Comparison of ENCODE assay signal across 19 cellular contexts in genomic region chr1:191255354-191256057, GRCh38.
DNase-seq lines count a peak whose midpoint lies in the region; ATAC-seq and TF ChIP-seq lines count a peak whose summit lies in the region.
"Had no signal": no experiment of that assay in that cellular context is flagged by ENCODE, and none has a peak within 500 bp of the region (broad histone marks: within the 10 kb centered on the region; RNA-seq: fewer than 3 reads in every experiment).

No MANE protein-coding gene starts in this region.

- peak overlapping the region in 2 of 11 experiments; percentile 5 to 23; a peak in 2 of 22 replicates for H3K27ac ChIP-seq in BLaER1 treated with 17β-estradiol and CSF1 and Interleukin-3, amounts not matched to agents 10 nM and 100 nM
- no peak overlapping the region for H3K27ac ChIP-seq in SJCRH30
- no peak overlapping the region for H3K27ac ChIP-seq in naive thymus-derived CD4-positive, alpha-beta T cell (ENCODE audit: low read depth, low read length)
- no peak overlapping the region for H3K27ac ChIP-seq in CD4-positive, alpha-beta T cell (ENCODE audit: low read depth, low read length)
- H3K27ac ChIP-seq: suprapubic skin had no signal

- no peaks in the 10 kb centered on the region for H3K36me3 ChIP-seq in BLaER1 treated with 17β-estradiol and CSF1 and Interleukin-3, amounts not matched to agents 10 nM and 100 nM
- no peaks in the 10 kb centered on the region for H3K36me3 ChIP-seq in SJCRH30
- no peaks in the 10 kb centered on the region for H3K36me3 ChIP-seq in naive thymus-derived CD4-positive, alpha-beta T cell (ENCODE audit: control insufficient read depth in 2 of 3, insufficient read depth in 3 of 3, low read length in 3 of 3)
- H3K36me3 ChIP-seq: suprapubic skin had no signal

- no peak overlapping the region for H3K9ac ChIP-seq in BLaER1 treated with 17β-estradiol and CSF1 and Interleukin-3, amounts not matched to agents 10 nM and 100 nM

- intact Hi-C loops in naive thymus-derived CD4-positive, alpha-beta T cell (cut with micrococcal nuclease): no loop called here
- intact Hi-C loops in CD4-positive, alpha-beta T cell (cut with DNase I, micrococcal nuclease): no loop called here

- H3K9me3 Mint-ChIP-seq in naive thymus-derived CD4-positive, alpha-beta T cell: peaks cover 0 to 34% (median 14%) of the 10 kb centered on the region in 11 donors
- H3K9me3 Mint-ChIP-seq in CD4-positive, alpha-beta T cell: peaks cover 4% of the 10 kb centered on the region

- H4K20me1 ChIP-seq in BLaER1 treated with 17β-estradiol and CSF1 and Interleukin-3, amounts not matched to agents 10 nM and 100 nM: no peaks in the 10 kb centered on the region

- H3K27me3 Mint-ChIP-seq in naive thymus-derived CD4-positive, alpha-beta T cell: no peaks in the 10 kb centered on the region
- H3K27me3 Mint-ChIP-seq in CD4-positive, alpha-beta T cell: no peaks in the 10 kb centered on the region
- H3K27me3 Mint-ChIP-seq: activated CD4-positive, alpha-beta T cell treated with anti-CD3 and anti-CD28 coated beads, Interleukin-2, amount 10 ng/mL, durations not matched to agents 7 days and 5 days; CD4-positive, alpha-beta memory T cell had no signal

- H3K4me3 ChIP-seq in BLaER1 treated with 17β-estradiol and CSF1 and Interleukin-3, amounts not matched to agents 10 nM and 100 nM: no peak overlapping the region
- no peak overlapping the region for H3K4me3 ChIP-seq in SJCRH30
- no peak overlapping the region for H3K4me3 ChIP-seq in naive thymus-derived CD4-positive, alpha-beta T cell (ENCODE audit: low read length)
- H3K4me3 ChIP-seq: lung, suprapubic skin had no signal

- DNase-seq in SJCRH30 (peak; percentile 10 to 35), D341Med (ENCODE audit: low spot score) (no peak)
- DNase-seq in naive thymus-derived CD4-positive, alpha-beta T cell: no peak
- no peak for DNase-seq in CD4-positive, alpha-beta T cell
- DNase-seq: activated CD4-positive, alpha-beta T cell treated with anti-CD3 and anti-CD28 coated beads, Interleukin-2, amount 10 ng/mL, durations not matched to agents 7 days and 5 days; activated T-cell treated with anti-CD3 and anti-CD28 coated beads, Interleukin-2, amount 50 U/mL, for 1 hour; CD4-positive, alpha-beta memory T cell; foreskin fibroblast; NCI-H2029; NCI-H69; stimulated activated CD4-positive, alpha-beta T cell treated with anti-CD3 and anti-CD28 coated beads, Interleukin-1b, Interleukin-23, amount 100 ng/mL, for 48 hours had no signal

- H3K4me1 Mint-ChIP-seq in naive thymus-derived CD4-positive, alpha-beta T cell: no peaks in the 10 kb centered on the region
- H3K4me1 Mint-ChIP-seq in CD4-positive, alpha-beta T cell (ENCODE audit: low read depth): no peaks in the 10 kb centered on the region
- H3K4me1 Mint-ChIP-seq: activated CD4-positive, alpha-beta T cell treated with anti-CD3 and anti-CD28 coated beads, Interleukin-2, amount 10 ng/mL, durations not matched to agents 7 days and 5 days; CD4-positive, alpha-beta memory T cell; nephron had no signal

- H3K36me3 Mint-ChIP-seq in naive thymus-derived CD4-positive, alpha-beta T cell: no peaks in the 10 kb centered on the region
- H3K36me3 Mint-ChIP-seq in CD4-positive, alpha-beta T cell (ENCODE audit: low read depth): no peaks in the 10 kb centered on the region
- H3K36me3 Mint-ChIP-seq: CD4-positive, alpha-beta memory T cell had no signal

- CTCF ChIA-PET in naive thymus-derived CD4-positive, alpha-beta T cell (lab: Charles Lee): no interaction called here
- CTCF ChIA-PET in CD4-positive, alpha-beta T cell (lab: Charles Lee): no interaction called here

- H3K27me3 ChIP-seq in BLaER1 treated with 17β-estradiol and CSF1 and Interleukin-3, amounts not matched to agents 10 nM and 100 nM: no peaks in the 10 kb centered on the region
- no peaks in the 10 kb centered on the region for H3K27me3 ChIP-seq in SJCRH30
- H3K27me3 ChIP-seq in naive thymus-derived CD4-positive, alpha-beta T cell (ENCODE audit: control insufficient read depth in 2 of 2, insufficient read depth in 2 of 2, low read length in 2 of 2): no peaks in the 10 kb centered on the region
- H3K27me3 ChIP-seq in CD4-positive, alpha-beta T cell (ENCODE audit: control insufficient read depth, insufficient read depth, low read length): no peaks in the 10 kb centered on the region
- H3K27me3 ChIP-seq: suprapubic skin had no signal

- peak overlapping the region in 10 of 11 experiments; percentile 19 to 40 (median 29); a peak in 14 of 22 replicates for H3K4me2 ChIP-seq in BLaER1 treated with 17β-estradiol and CSF1 and Interleukin-3, amounts not matched to agents 10 nM and 100 nM

- H3K4me3 Mint-ChIP-seq in naive thymus-derived CD4-positive, alpha-beta T cell: no peak overlapping the region
- no peak overlapping the region for H3K4me3 Mint-ChIP-seq in CD4-positive, alpha-beta T cell
- H3K4me3 Mint-ChIP-seq: activated CD4-positive, alpha-beta T cell treated with anti-CD3 and anti-CD28 coated beads, Interleukin-2, amount 10 ng/mL, durations not matched to agents 7 days and 5 days; CD4-positive, alpha-beta memory T cell; nephron; T-helper 2 cell treated with Interferon-gamma antibody and Interleukin-4, amounts not matched to agents 5 μg/mL and 100 μg/mL, for 36 hours had no signal

- TF ChIP-seq CTCF in CD4-positive, alpha-beta T cell (IDR thresholded peaks at IDR 0.05): no peak

- H3K9me3 ChIP-seq in BLaER1 treated with 17β-estradiol and CSF1 and Interleukin-3, amounts not matched to agents 10 nM and 100 nM (replicated peaks in 1 of 11): peaks cover 0 to 7% (median 0%) of the 10 kb centered on the region in 11 experiments; a peak in 5 of 22 replicates
- no peaks in the 10 kb centered on the region for H3K9me3 ChIP-seq in SJCRH30 (replicated peaks)
- H3K9me3 ChIP-seq in naive thymus-derived CD4-positive, alpha-beta T cell (ENCODE audit: control insufficient read depth in 2 of 3, low read length in 3 of 3): no peaks in the 10 kb centered on the region
- H3K9me3 ChIP-seq in CD4-positive, alpha-beta T cell (ENCODE audit: control insufficient read depth, low read length): peaks cover 5% of the 10 kb centered on the region
- H3K9me3 ChIP-seq: suprapubic skin had no signal

- H3K4me1 ChIP-seq in BLaER1 treated with 17β-estradiol and CSF1 and Interleukin-3, amounts not matched to agents 10 nM and 100 nM: peaks cover 8 to 30% (median 14%) of the 10 kb centered on the region in 10 experiments; a peak in 19 of 20 replicates
- no peaks in the 10 kb centered on the region for H3K4me1 ChIP-seq in SJCRH30
- H3K4me1 ChIP-seq in naive thymus-derived CD4-positive, alpha-beta T cell (ENCODE audit: control insufficient read depth in 2 of 2, insufficient read depth in 2 of 2, low read length in 2 of 2): no peaks in the 10 kb centered on the region
- H3K4me1 ChIP-seq: suprapubic skin had no signal

- no peak overlapping the region for H3K27ac Mint-ChIP-seq in naive thymus-derived CD4-positive, alpha-beta T cell
- H3K27ac Mint-ChIP-seq in CD4-positive, alpha-beta T cell: no peak overlapping the region
- H3K27ac Mint-ChIP-seq: activated CD4-positive, alpha-beta T cell treated with anti-CD3 and anti-CD28 coated beads, Interleukin-2, amount 10 ng/mL, durations not matched to agents 7 days and 5 days; CD4-positive, alpha-beta memory T cell; nephron; T-helper 2 cell treated with Interferon-gamma antibody and Interleukin-4, amounts not matched to agents 5 μg/mL and 100 μg/mL, for 36 hours had no signal

- POLR2A ChIA-PET in naive thymus-derived CD4-positive, alpha-beta T cell (lab: Charles Lee): no interaction called here
- POLR2A ChIA-PET in CD4-positive, alpha-beta T cell (lab: Charles Lee): no interaction called here

- ATAC-seq in GM19035 (IDR thresholded peaks at IDR 0.05; ENCODE audit: unreplicated experiment) (peak; percentile 75), HG03565 (IDR thresholded peaks at IDR 0.05; ENCODE audit: unreplicated experiment) (peak; percentile 81), HG02884 (IDR thresholded peaks at IDR 0.05; ENCODE audit: unreplicated experiment) (no peak)
- ATAC-seq in naive thymus-derived CD4-positive, alpha-beta T cell: no peak
- no peak for ATAC-seq in CD4-positive, alpha-beta T cell (ENCODE audit: poor library complexity)

Comparison
In these comparisons a context has a peak if more than half of its experiments do, and no peak if none do; other contexts are left out.
1. ATAC-seq: peak in GM19035 (single experiment) and HG03565 (single experiment); none in naive thymus-derived CD4-positive, alpha-beta T cell (single experiment), CD4-positive, alpha-beta T cell (single experiment) and HG02884 (single experiment).
2. DNase-seq: peak in SJCRH30 (2 of 2); none in naive thymus-derived CD4-positive, alpha-beta T cell (0 of 9), CD4-positive, alpha-beta T cell (0 of 10) and D341Med (single experiment).